ENCODE assay signal across 7 cellular contexts in genomic region chr4:114386637-114387233, GRCh38.
DNase-seq lines count a peak whose midpoint lies in the region.

No MANE protein-coding gene starts in this region.

- DNase-seq in EH (ENCODE audit: low read depth): peak; percentile 54
- peak; percentile 31 to 38 for DNase-seq in HAP-1 (ENCODE audit: low spot score in 2 of 2)
- DNase-seq in RPMI7951 (ENCODE audit: low read depth): peak; percentile 11
- peak; percentile 28 for DNase-seq in fibroblast of the conjunctiva (ENCODE audit: low read depth)
- peak; percentile 82 for DNase-seq in superior temporal gyrus (ENCODE audit: extremely low spot score)
- no peak for DNase-seq in GF-D8 (lab: John Stamatoyannopoulos, UW)
- no peak for DNase-seq in MG63

- no peaks in the 10 kb centered on the region for H3K27me3 ChIP-seq in HAP-1 (ENCODE audit: low read depth)
- H3K27me3 ChIP-seq in MG63: no peaks in the 10 kb centered on the region

- no peak overlapping the region for H3K4me3 ChIP-seq in HAP-1
- no peak overlapping the region for H3K4me3 ChIP-seq in MG63

- in situ Hi-C loops in HAP-1 (cut with MboI; ENCODE audit: low sequenced_read_pairs): loop anchor here (25.0 kb wide), 2 partner anchors 424 to 999 kb away; no protein-coding TSS in a partner anchor

- no peaks in the 10 kb centered on the region for H3K36me3 ChIP-seq in HAP-1 (replicated peaks)
- H3K36me3 ChIP-seq in MG63: no peaks in the 10 kb centered on the region

- no peaks in the 10 kb centered on the region for H3K4me1 ChIP-seq in HAP-1

- H3K9me3 ChIP-seq in HAP-1: no peaks in the 10 kb centered on the region
- no peaks in the 10 kb centered on the region for H3K9me3 ChIP-seq in MG63

Comparison
In these comparisons a context has a peak if more than half of its experiments do, and no peak if none do; other contexts are left out.
1. DNase-seq: peak in EH (single experiment), HAP-1 (2 of 2), RPMI7951 (single experiment), fibroblast of the conjunctiva (single experiment) and superior temporal gyrus (single experiment); none in GF-D8 (single experiment) and MG63 (single experiment).